In genomic region chr2:73112026-73112912, GRCh38 we compare ENCODE assay signal across 1 cellular context.
A peak's percentile ranks its signal among the peaks of the same experiment; 100 is the strongest.
TF ChIP-seq lines count a peak whose summit lies in the region.

No MANE protein-coding gene starts in this region.

TF ChIP-seq in K562, 482 proteins besides CTCF, POLR2A, EP300 and RAD21 (continued from another document and continues in another):
- TF ChIP-seq L3MBTL2 (IDR thresholded peaks at IDR 0.05) (peak; percentile 88), HDAC1 (IDR thresholded peaks at IDR 0.05) (no peak), KDM2B (CRISPR knock-in tag; IDR thresholded peaks at IDR 0.05) (peak; percentile 90), KAT7 (CRISPR knock-in tag; IDR thresholded peaks at IDR 0.05; ENCODE audit: borderline replicate concordance) (no peak), HMGN3 (IDR thresholded peaks at IDR 0.05; ENCODE audit: borderline replicate concordance, extremely low read depth, insufficient read length, low read depth, low read length) (no peak), HCFC1 (IDR thresholded peaks at IDR 0.05; ENCODE audit: low read depth, low read length) (no peak), ZNF253 (CRISPR knock-in tag; conservative IDR thresholded peaks at IDR 0.05) (no peak), ATF2 (CRISPR knock-in tag; IDR thresholded peaks at IDR 0.05) (no peak), BRD9 (IDR thresholded peaks at IDR 0.05; ENCODE audit: low read depth, partially characterized antibody) (no peak), RFX5 (IDR thresholded peaks at IDR 0.05; ENCODE audit: low read depth, low read length) (no peak), ZNF780A (CRISPR knock-in tag; IDR thresholded peaks at IDR 0.05) (no peak), HDAC2 (IDR thresholded peaks at IDR 0.05) (0 out of 2 replicates have a peak, but pooled peaks have one; percentile 12), NONO (IDR thresholded peaks at IDR 0.05; ENCODE audit: low read depth in 2 of 2, low read length in 1 of 2) (peak in 1 of 2 experiments; percentile 21; a peak in 1 of 4 replicates), ATF6 (CRISPR knock-in tag; IDR thresholded peaks at IDR 0.05) (0 out of 2 replicates have a peak, but pooled peaks have one; percentile 81), HINFP (tag; conservative IDR thresholded peaks at IDR 0.05; ENCODE audit: low read depth) (no peak), SUPT5H (IDR thresholded peaks at IDR 0.05) (no peak), ATF1 (CRISPR knock-in tag; IDR thresholded peaks at IDR 0.05) (no peak), ATF1 (tag; IDR thresholded peaks at IDR 0.05) (peak; percentile 38; the same call in 1 of the 2 replicates), RBBP5 (IDR thresholded peaks at IDR 0.05; ENCODE audit: borderline replicate concordance, insufficient read depth, low read length, poor library complexity, severe bottlenecking) (peak; percentile 63), TGIF2 (CRISPR knock-in tag; IDR thresholded peaks at IDR 0.05) (peak; percentile 35; the same call in 1 of the 2 replicates), JUND (IDR thresholded peaks at IDR 0.05; ENCODE audit: borderline replicate concordance, low read depth, low read length) (0 out of 2 replicates have a peak, but pooled peaks have one; percentile 11), JUND (tag; IDR thresholded peaks at IDR 0.05; ENCODE audit: borderline replicate concordance, low read depth, low read length) (no peak), PYGO2 (tag; IDR thresholded peaks at IDR 0.05) (no peak), NELFE (IDR thresholded peaks at IDR 0.05; ENCODE audit: insufficient read depth, insufficient read length) (no peak), ZBTB7A (IDR thresholded peaks at IDR 0.05; ENCODE audit: borderline replicate concordance, control insufficient read depth, low read depth, low read length) (peak; percentile 41; the same call in 1 of the 2 replicates), MXI1 (IDR thresholded peaks at IDR 0.05; ENCODE audit: low read depth, low read length) (no peak), TARDBP (IDR thresholded peaks at IDR 0.05) (peak; percentile 70; the same call in 1 of the 2 replicates), ZNF134 (CRISPR knock-in tag; conservative IDR thresholded peaks at IDR 0.05) (no peak), RFX1 (IDR thresholded peaks at IDR 0.05) (no peak), ZNF592 (IDR thresholded peaks at IDR 0.05) (peak; percentile 61; the same call in 1 of the 2 replicates), CREB5 (CRISPR knock-in tag; IDR thresholded peaks at IDR 0.05) (no peak), MITF (IDR thresholded peaks at IDR 0.05) (no peak), CHD2 (IDR thresholded peaks at IDR 0.05; ENCODE audit: low read depth, low read length) (no peak), CCNT2 (IDR thresholded peaks at IDR 0.05; ENCODE audit: borderline replicate concordance, extremely low read depth, insufficient read length, low read depth, low read length) (peak; percentile 8), CBFB (CRISPR knock-in tag; IDR thresholded peaks at IDR 0.05) (0 out of 2 replicates have a peak, but pooled peaks have one; percentile 43), MAX (CRISPR knock-in tag; IDR thresholded peaks at IDR 0.05) (peak; percentile 59), KLF16 (IDR thresholded peaks at IDR 0.05) (no peak), PHF8 (IDR thresholded peaks at IDR 0.05; ENCODE audit: borderline replicate concordance, low read length) (peak; percentile 73; the same call in 1 of the 2 replicates), ZNF282 (CRISPR knock-in tag; IDR thresholded peaks at IDR 0.05) (peak; percentile 55; the same call in 1 of the 2 replicates), STAT5B (CRISPR knock-in tag; IDR thresholded peaks at IDR 0.05) (no peak), ETS1 (conservative IDR thresholded peaks at IDR 0.05; ENCODE audit: control insufficient read depth, low read depth, low read length) (0 out of 2 replicates have a peak, but pooled peaks have one; percentile 20), MYNN (IDR thresholded peaks at IDR 0.05) (no peak), MYNN (CRISPR knock-in tag; IDR thresholded peaks at IDR 0.05) (no peak), ARID2 (IDR thresholded peaks at IDR 0.05) (no peak), RERE (CRISPR knock-in tag; IDR thresholded peaks at IDR 0.05; ENCODE audit: borderline replicate concordance) (0 out of 2 replicates have a peak, but pooled peaks have one; percentile 48)
